In the genomic region with DNA sequence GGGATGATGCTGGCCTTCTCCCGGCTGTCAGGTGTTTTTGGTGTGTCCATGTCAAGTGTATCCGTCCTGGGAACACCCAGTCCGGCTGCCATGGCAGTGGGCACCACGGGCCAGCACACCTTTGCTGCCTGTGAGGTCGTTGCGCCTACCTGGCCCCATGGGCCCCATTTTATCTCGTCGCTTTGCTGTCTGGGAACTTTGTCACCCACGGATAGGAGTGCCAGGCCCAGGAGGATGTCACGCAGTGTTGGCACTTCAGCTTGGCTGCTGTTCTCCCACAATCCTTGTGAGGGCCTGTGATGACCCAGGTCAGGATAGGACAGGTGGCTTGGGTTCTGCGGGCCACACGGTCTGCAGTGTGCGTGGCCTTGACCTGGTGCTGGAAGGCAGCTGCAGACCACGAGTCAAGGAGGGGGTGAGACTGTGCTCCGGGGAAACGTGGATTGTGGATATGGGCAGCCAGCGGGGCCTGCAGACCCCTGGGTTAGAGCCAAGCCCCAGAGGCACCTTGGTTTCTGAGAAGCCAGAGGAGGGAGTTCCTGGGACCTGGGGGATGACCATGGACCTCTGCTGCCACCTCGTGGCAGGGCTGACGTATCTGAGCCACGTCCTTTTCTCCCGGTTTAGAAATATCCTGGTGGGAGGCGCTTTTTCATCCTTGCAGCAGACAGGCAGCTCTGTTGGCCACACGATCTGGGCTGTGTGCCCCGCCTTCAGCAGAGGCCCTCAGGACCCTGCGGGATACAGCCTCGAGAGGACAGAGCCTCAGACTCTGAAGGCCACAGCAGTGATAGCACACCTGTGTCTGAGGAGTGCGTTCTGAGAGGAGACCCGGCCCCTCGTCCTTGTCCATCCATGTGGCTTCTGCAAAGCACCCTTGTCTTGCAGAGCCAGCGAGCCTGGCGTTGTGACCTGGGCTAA, we compare ENCODE assay signal across 1 cellular context.
TF ChIP-seq lines count a peak whose summit lies in the region.

No MANE protein-coding gene starts in this region.

TF ChIP-seq in K562, 482 proteins besides CTCF, POLR2A, EP300 and RAD21 (continued from another document and continues in another):
- TF ChIP-seq, protein P1, sequence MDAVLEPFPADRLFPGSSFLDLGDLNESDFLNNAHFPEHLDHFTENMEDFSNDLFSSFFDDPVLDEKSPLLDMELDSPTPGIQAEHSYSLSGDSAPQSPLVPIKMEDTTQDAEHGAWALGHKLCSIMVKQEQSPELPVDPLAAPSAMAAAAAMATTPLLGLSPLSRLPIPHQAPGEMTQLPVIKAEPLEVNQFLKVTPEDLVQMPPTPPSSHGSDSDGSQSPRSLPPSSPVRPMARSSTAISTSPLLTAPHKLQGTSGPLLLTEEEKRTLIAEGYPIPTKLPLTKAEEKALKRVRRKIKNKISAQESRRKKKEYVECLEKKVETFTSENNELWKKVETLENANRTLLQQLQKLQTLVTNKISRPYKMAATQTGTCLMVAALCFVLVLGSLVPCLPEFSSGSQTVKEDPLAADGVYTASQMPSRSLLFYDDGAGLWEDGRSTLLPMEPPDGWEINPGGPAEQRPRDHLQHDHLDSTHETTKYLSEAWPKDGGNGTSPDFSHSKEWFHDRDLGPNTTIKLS (IDR thresholded peaks at IDR 0.05; ENCODE audit: borderline replicate concordance, low read depth): 0 out of 2 replicates have a peak, but pooled peaks have one; percentile 21
- TF ChIP-seq, protein P2, sequence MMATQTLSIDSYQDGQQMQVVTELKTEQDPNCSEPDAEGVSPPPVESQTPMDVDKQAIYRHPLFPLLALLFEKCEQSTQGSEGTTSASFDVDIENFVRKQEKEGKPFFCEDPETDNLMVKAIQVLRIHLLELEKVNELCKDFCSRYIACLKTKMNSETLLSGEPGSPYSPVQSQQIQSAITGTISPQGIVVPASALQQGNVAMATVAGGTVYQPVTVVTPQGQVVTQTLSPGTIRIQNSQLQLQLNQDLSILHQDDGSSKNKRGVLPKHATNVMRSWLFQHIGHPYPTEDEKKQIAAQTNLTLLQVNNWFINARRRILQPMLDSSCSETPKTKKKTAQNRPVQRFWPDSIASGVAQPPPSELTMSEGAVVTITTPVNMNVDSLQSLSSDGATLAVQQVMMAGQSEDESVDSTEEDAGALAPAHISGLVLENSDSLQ (IDR thresholded peaks at IDR 0.05): peak; percentile 60
- TF ChIP-seq, protein P3, sequence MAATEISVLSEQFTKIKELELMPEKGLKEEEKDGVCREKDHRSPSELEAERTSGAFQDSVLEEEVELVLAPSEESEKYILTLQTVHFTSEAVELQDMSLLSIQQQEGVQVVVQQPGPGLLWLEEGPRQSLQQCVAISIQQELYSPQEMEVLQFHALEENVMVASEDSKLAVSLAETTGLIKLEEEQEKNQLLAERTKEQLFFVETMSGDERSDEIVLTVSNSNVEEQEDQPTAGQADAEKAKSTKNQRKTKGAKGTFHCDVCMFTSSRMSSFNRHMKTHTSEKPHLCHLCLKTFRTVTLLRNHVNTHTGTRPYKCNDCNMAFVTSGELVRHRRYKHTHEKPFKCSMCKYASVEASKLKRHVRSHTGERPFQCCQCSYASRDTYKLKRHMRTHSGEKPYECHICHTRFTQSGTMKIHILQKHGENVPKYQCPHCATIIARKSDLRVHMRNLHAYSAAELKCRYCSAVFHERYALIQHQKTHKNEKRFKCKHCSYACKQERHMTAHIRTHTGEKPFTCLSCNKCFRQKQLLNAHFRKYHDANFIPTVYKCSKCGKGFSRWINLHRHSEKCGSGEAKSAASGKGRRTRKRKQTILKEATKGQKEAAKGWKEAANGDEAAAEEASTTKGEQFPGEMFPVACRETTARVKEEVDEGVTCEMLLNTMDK (IDR thresholded peaks at IDR 0.05; ENCODE audit: borderline replicate concordance, insufficient read depth, low read depth, low read length, poor library complexity, severe bottlenecking): peak; percentile 11
- TF ChIP-seq ZNF3 (CRISPR knock-in tag; IDR thresholded peaks at IDR 0.05): no peak
- TF ChIP-seq NFIC (IDR thresholded peaks at IDR 0.05): peak; percentile 15; the same call in 1 of the 2 replicates
- TF ChIP-seq ZNF217 (CRISPR knock-in tag; IDR thresholded peaks at IDR 0.05): no peak
- no peak for TF ChIP-seq PRMT5 (CRISPR knock-in tag; IDR thresholded peaks at IDR 0.05)
- peak; percentile 92 for TF ChIP-seq CREM (IDR thresholded peaks at IDR 0.05; ENCODE audit: low read depth)
- TF ChIP-seq NFE2L1 (tag; IDR thresholded peaks at IDR 0.05; ENCODE audit: borderline replicate concordance, low read depth): no peak
- peak; percentile 36; the same call in 1 of the 2 replicates for TF ChIP-seq RB1 (IDR thresholded peaks at IDR 0.05; ENCODE audit: low read depth)
- 0 out of 2 replicates have a peak, but pooled peaks have one; percentile 36 for TF ChIP-seq CC2D1A (IDR thresholded peaks at IDR 0.05)
- peak; percentile 95 for TF ChIP-seq SMC3 (conservative IDR thresholded peaks at IDR 0.05; ENCODE audit: insufficient read depth, low read depth, low read length)
- no peak for TF ChIP-seq TAL1 (IDR thresholded peaks at IDR 0.05)
- TF ChIP-seq RFX7 (CRISPR knock-in tag; IDR thresholded peaks at IDR 0.05): no peak
- no peak for TF ChIP-seq POLR2AphosphoS5 (IDR thresholded peaks at IDR 0.05; ENCODE audit: control insufficient read depth, insufficient read depth, low read depth, low read length)
- no peak for TF ChIP-seq ATF1 (CRISPR knock-in tag; IDR thresholded peaks at IDR 0.05)
- TF ChIP-seq ATF1 (tag; IDR thresholded peaks at IDR 0.05): peak; percentile 56; the same call in 1 of the 2 replicates
- no peak for TF ChIP-seq CBFA2T3 (IDR thresholded peaks at IDR 0.05)
- TF ChIP-seq RUNX1 (IDR thresholded peaks at IDR 0.05; ENCODE audit: low read depth): no peak
- TF ChIP-seq ZNF165 (CRISPR knock-in tag; IDR thresholded peaks at IDR 0.05; ENCODE audit: borderline replicate concordance): no peak
- TF ChIP-seq RCOR1 (IDR thresholded peaks at IDR 0.05; ENCODE audit: borderline replicate concordance in 1 of 2, low read depth in 2 of 2, low read length in 2 of 2): 0 out of 4 replicates have a peak, but pooled peaks of 1 of the 2 experiments have one; percentile 30
- TF ChIP-seq FOS (IDR thresholded peaks at IDR 0.05; ENCODE audit: extremely low read depth, insufficient read length): no peak
- TF ChIP-seq ZNF785 (CRISPR knock-in tag; IDR thresholded peaks at IDR 0.05): no peak
- no peak for TF ChIP-seq EWSR1 (IDR thresholded peaks at IDR 0.05; ENCODE audit: borderline replicate concordance, low read depth, partially characterized antibody)
- no peak for TF ChIP-seq ZNF507 (tag; conservative IDR thresholded peaks at IDR 0.05)
- TF ChIP-seq NCOA2 (IDR thresholded peaks at IDR 0.05; ENCODE audit: partially characterized antibody in 2 of 2): no peak
- TF ChIP-seq KDM2B (CRISPR knock-in tag; IDR thresholded peaks at IDR 0.05): no peak
- TF ChIP-seq XRCC5 (IDR thresholded peaks at IDR 0.05; ENCODE audit: low read depth, low read length): peak; percentile 32; the same call in 1 of the 2 replicates
- no peak for TF ChIP-seq MTA2 (IDR thresholded peaks at IDR 0.05; ENCODE audit: low read depth)
- no peak for TF ChIP-seq KLF10 (CRISPR knock-in tag; IDR thresholded peaks at IDR 0.05)
- no peak for TF ChIP-seq ZFPM2 (CRISPR knock-in tag; IDR thresholded peaks at IDR 0.05)
- TF ChIP-seq, protein P4, sequence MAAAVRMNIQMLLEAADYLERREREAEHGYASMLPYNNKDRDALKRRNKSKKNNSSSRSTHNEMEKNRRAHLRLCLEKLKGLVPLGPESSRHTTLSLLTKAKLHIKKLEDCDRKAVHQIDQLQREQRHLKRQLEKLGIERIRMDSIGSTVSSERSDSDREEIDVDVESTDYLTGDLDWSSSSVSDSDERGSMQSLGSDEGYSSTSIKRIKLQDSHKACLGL (CRISPR knock-in tag; IDR thresholded peaks at IDR 0.05; ENCODE audit: borderline replicate concordance, poor library complexity, severe bottlenecking): no peak
- peak; percentile 51; the same call in 1 of the 2 replicates for TF ChIP-seq JUND (IDR thresholded peaks at IDR 0.05; ENCODE audit: borderline replicate concordance, low read depth, low read length)
- no peak; the same call in 2 of the 3 replicates for TF ChIP-seq JUND (tag; IDR thresholded peaks at IDR 0.05; ENCODE audit: borderline replicate concordance, low read depth, low read length)
- no peak for TF ChIP-seq ZNF347 (CRISPR knock-in tag; IDR thresholded peaks at IDR 0.05; ENCODE audit: low read depth)
- TF ChIP-seq, protein P5, sequence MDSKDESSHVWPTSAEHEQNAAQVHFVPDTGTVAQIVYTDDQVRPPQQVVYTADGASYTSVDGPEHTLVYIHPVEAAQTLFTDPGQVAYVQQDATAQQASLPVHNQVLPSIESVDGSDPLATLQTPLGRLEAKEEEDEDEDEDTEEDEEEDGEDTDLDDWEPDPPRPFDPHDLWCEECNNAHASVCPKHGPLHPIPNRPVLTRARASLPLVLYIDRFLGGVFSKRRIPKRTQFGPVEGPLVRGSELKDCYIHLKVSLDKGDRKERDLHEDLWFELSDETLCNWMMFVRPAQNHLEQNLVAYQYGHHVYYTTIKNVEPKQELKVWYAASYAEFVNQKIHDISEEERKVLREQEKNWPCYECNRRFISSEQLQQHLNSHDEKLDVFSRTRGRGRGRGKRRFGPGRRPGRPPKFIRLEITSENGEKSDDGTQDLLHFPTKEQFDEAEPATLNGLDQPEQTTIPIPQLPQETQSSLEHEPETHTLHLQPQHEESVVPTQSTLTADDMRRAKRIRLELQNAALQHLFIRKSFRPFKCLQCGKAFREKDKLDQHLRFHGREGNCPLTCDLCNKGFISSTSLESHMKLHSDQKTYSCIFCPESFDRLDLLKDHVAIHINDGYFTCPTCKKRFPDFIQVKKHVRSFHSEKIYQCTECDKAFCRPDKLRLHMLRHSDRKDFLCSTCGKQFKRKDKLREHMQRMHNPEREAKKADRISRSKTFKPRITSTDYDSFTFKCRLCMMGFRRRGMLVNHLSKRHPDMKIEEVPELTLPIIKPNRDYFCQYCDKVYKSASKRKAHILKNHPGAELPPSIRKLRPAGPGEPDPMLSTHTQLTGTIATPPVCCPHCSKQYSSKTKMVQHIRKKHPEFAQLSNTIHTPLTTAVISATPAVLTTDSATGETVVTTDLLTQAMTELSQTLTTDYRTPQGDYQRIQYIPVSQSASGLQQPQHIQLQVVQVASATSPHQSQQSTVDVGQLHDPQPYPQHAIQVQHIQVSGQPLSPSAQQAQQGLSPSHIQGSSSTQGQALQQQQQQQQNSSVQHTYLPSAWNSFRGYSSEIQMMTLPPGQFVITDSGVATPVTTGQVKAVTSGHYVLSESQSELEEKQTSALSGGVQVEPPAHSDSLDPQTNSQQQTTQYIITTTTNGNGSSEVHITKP (IDR thresholded peaks at IDR 0.05; ENCODE audit: partially characterized antibody): no peak
- TF ChIP-seq, protein P6, sequence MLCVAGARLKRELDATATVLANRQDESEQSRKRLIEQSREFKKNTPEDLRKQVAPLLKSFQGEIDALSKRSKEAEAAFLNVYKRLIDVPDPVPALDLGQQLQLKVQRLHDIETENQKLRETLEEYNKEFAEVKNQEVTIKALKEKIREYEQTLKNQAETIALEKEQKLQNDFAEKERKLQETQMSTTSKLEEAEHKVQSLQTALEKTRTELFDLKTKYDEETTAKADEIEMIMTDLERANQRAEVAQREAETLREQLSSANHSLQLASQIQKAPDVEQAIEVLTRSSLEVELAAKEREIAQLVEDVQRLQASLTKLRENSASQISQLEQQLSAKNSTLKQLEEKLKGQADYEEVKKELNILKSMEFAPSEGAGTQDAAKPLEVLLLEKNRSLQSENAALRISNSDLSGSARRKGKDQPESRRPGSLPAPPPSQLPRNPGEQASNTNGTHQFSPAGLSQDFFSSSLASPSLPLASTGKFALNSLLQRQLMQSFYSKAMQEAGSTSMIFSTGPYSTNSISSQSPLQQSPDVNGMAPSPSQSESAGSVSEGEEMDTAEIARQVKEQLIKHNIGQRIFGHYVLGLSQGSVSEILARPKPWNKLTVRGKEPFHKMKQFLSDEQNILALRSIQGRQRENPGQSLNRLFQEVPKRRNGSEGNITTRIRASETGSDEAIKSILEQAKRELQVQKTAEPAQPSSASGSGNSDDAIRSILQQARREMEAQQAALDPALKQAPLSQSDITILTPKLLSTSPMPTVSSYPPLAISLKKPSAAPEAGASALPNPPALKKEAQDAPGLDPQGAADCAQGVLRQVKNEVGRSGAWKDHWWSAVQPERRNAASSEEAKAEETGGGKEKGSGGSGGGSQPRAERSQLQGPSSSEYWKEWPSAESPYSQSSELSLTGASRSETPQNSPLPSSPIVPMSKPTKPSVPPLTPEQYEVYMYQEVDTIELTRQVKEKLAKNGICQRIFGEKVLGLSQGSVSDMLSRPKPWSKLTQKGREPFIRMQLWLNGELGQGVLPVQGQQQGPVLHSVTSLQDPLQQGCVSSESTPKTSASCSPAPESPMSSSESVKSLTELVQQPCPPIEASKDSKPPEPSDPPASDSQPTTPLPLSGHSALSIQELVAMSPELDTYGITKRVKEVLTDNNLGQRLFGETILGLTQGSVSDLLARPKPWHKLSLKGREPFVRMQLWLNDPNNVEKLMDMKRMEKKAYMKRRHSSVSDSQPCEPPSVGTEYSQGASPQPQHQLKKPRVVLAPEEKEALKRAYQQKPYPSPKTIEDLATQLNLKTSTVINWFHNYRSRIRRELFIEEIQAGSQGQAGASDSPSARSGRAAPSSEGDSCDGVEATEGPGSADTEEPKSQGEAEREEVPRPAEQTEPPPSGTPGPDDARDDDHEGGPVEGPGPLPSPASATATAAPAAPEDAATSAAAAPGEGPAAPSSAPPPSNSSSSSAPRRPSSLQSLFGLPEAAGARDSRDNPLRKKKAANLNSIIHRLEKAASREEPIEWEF (CRISPR knock-in tag; IDR thresholded peaks at IDR 0.05): no peak
- TF ChIP-seq MED1 (CRISPR knock-in tag; IDR thresholded peaks at IDR 0.05; ENCODE audit: borderline replicate concordance): no peak
- no peak for TF ChIP-seq CREB1 (IDR thresholded peaks at IDR 0.05)
- TF ChIP-seq CREB1 (CRISPR knock-in tag; IDR thresholded peaks at IDR 0.05): peak; percentile 80
- no peak for TF ChIP-seq ZC3H8 (IDR thresholded peaks at IDR 0.05)
- TF ChIP-seq ZFP30 (CRISPR knock-in tag; IDR thresholded peaks at IDR 0.05; ENCODE audit: borderline replicate concordance): no peak
- TF ChIP-seq TCF7L2 (IDR thresholded peaks at IDR 0.05; ENCODE audit: low read depth, low read length): no peak
- TF ChIP-seq, protein P7, sequence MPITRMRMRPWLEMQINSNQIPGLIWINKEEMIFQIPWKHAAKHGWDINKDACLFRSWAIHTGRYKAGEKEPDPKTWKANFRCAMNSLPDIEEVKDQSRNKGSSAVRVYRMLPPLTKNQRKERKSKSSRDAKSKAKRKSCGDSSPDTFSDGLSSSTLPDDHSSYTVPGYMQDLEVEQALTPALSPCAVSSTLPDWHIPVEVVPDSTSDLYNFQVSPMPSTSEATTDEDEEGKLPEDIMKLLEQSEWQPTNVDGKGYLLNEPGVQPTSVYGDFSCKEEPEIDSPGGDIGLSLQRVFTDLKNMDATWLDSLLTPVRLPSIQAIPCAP (CRISPR knock-in tag; IDR thresholded peaks at IDR 0.05; ENCODE audit: borderline replicate concordance): no peak
- TF ChIP-seq, protein P8, sequence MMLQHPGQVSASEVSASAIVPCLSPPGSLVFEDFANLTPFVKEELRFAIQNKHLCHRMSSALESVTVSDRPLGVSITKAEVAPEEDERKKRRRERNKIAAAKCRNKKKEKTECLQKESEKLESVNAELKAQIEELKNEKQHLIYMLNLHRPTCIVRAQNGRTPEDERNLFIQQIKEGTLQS (IDR thresholded peaks at IDR 0.05): no peak
- TF ChIP-seq, protein P8 (CRISPR knock-in tag; conservative IDR thresholded peaks at IDR 0.05): no peak
